13 cellular contexts compared by ENCODE assay signal in the genomic region with DNA sequence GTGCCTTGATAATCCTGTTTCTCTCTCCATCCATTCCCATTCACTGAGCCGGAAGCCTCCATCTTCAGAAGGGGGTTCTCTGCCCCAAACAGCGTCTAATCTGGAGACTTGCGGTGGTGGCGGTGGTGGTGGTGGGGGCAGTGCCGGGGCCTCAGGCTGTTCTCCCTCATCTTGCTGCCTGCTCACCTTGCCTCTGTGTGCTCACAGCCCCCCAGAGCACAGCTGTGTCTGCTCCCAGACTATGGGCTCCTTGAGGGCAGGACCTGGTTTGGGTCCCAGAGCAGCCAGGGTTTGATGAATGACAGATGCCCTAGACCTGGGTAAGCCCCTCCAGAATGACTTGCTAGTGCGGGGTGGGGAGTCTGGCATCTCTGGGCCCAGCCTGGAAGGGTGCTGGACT. TPM values are rescaled to one million over a fixed set of nuclear protein-coding genes. Genes with fewer than 3 reads are reported as not detected.
DNase-seq lines count a peak whose midpoint lies in the region; ATAC-seq and TF ChIP-seq lines count a peak whose summit lies in the region.
"Had no signal": no experiment of that assay in that cellular context is flagged by ENCODE, and none has a peak within 500 bp of the region (broad histone marks: within the 10 kb centered on the region; RNA-seq: fewer than 3 reads in every experiment).

No MANE protein-coding gene starts in this region.

- peak overlapping the region; percentile 92 for H3K27ac Mint-ChIP-seq in T-helper 1 cell treated with Interleukin-12 subunit alpha and Interleukin-12 subunit beta and Interleukin-4 antibody, amounts not matched to agents 30 μg/mL and 1 μg/mL, for 36 hours
- no peak overlapping the region for H3K27ac Mint-ChIP-seq in endodermal cell
- peak overlapping the region; percentile 96 for H3K27ac Mint-ChIP-seq in stimulated activated effector memory CD8-positive, alpha-beta T cell treated with anti-CD3 and anti-CD28 coated beads, Interleukin-12 subunit alpha, Interleukin-12 subunit beta, amount 100 ng/mL, for 72 hours
- H3K27ac Mint-ChIP-seq: neural progenitor cell had no signal

- no peaks in the 10 kb centered on the region for H3K9me3 Mint-ChIP-seq in T-helper 1 cell treated with Interleukin-12 subunit alpha and Interleukin-12 subunit beta and Interleukin-4 antibody, amounts not matched to agents 30 μg/mL and 1 μg/mL, for 36 hours
- H3K9me3 Mint-ChIP-seq in endodermal cell: no peaks in the 10 kb centered on the region
- H3K9me3 Mint-ChIP-seq in stimulated activated effector memory CD8-positive, alpha-beta T cell treated with anti-CD3 and anti-CD28 coated beads, Interleukin-12 subunit alpha, Interleukin-12 subunit beta, amount 100 ng/mL, for 72 hours: no peaks in the 10 kb centered on the region
- H3K9me3 Mint-ChIP-seq: neural progenitor cell had no signal

- no peaks in the 10 kb centered on the region for H3K9me3 ChIP-seq in endodermal cell (ENCODE audit: control insufficient read depth, low read length)
- H3K9me3 ChIP-seq: testis had no signal

- WGBS in endodermal cell (ENCODE audit: insufficient coverage in 1 of 2, insufficient read length in 1 of 2), 2 experiments: 86 to 89% methylated on average over 1 to 6 of the region's 6 CpGs

- peaks cover 72% of the 10 kb centered on the region for H3K4me1 Mint-ChIP-seq in T-helper 1 cell treated with Interleukin-12 subunit alpha and Interleukin-12 subunit beta and Interleukin-4 antibody, amounts not matched to agents 30 μg/mL and 1 μg/mL, for 36 hours (ENCODE audit: low read depth)
- peaks cover 3% of the 10 kb centered on the region for H3K4me1 Mint-ChIP-seq in endodermal cell
- peaks cover 80% of the 10 kb centered on the region for H3K4me1 Mint-ChIP-seq in stimulated activated effector memory CD8-positive, alpha-beta T cell treated with anti-CD3 and anti-CD28 coated beads, Interleukin-12 subunit alpha, Interleukin-12 subunit beta, amount 100 ng/mL, for 72 hours

- no peaks in the 10 kb centered on the region for H3K27me3 ChIP-seq in endodermal cell (ENCODE audit: control insufficient read depth, insufficient read depth, low read length, poor library complexity, severe bottlenecking)
- H3K27me3 ChIP-seq: neural progenitor cell, testis had no signal

- H3K36me3 ChIP-seq in endodermal cell (ENCODE audit: control insufficient read depth, insufficient read depth, low read length): no peaks in the 10 kb centered on the region
- H3K36me3 ChIP-seq: neural progenitor cell had no signal

- peaks cover 21% of the 10 kb centered on the region for H3K36me3 Mint-ChIP-seq in T-helper 1 cell treated with Interleukin-12 subunit alpha and Interleukin-12 subunit beta and Interleukin-4 antibody, amounts not matched to agents 30 μg/mL and 1 μg/mL, for 36 hours (ENCODE audit: low read depth)
- no peaks in the 10 kb centered on the region for H3K36me3 Mint-ChIP-seq in endodermal cell (ENCODE audit: low read depth)
- peaks cover 42% of the 10 kb centered on the region for H3K36me3 Mint-ChIP-seq in stimulated activated effector memory CD8-positive, alpha-beta T cell treated with anti-CD3 and anti-CD28 coated beads, Interleukin-12 subunit alpha, Interleukin-12 subunit beta, amount 100 ng/mL, for 72 hours
- H3K36me3 Mint-ChIP-seq: neural progenitor cell had no signal

- CTCF ChIA-PET in RWPE1 (lab: Yijun Ruan, JAX): no interaction called here

- no peak for DNase-seq in T-helper 1 cell
- DNase-seq in RWPE1 (ENCODE audit: low spot score): no peak
- peak; percentile 34 for DNase-seq in endodermal cell
- no peak for DNase-seq in stimulated activated effector memory CD8-positive, alpha-beta T cell treated with anti-CD3 and anti-CD28 coated beads, Interleukin-12 subunit alpha, Interleukin-12 subunit beta, amount 100 ng/mL, for 72 hours (ENCODE audit: low spot score in 2 of 2)
- no peak for DNase-seq in GM19238 (ENCODE audit: insufficient read length, low spot score)
- no peak for DNase-seq in NCI-H2107 treated with DMSO at 0.1 percent for 48 hours (lab: John Stamatoyannopoulos, UW; ENCODE audit: unreplicated experiment)
- no peak for DNase-seq in GF-D8 (lab: John Stamatoyannopoulos, UW)
- DNase-seq: 8988T, DMS53, NCI-H1105 treated with DMSO at 0.1 percent for 48 hours, testis had no signal

- no peaks in the 10 kb centered on the region for H3K27me3 Mint-ChIP-seq in T-helper 1 cell treated with Interleukin-12 subunit alpha and Interleukin-12 subunit beta and Interleukin-4 antibody, amounts not matched to agents 30 μg/mL and 1 μg/mL, for 36 hours (ENCODE audit: low read depth)
- H3K27me3 Mint-ChIP-seq in endodermal cell (ENCODE audit: insufficient read depth): no peaks in the 10 kb centered on the region

- H3K9ac ChIP-seq in endodermal cell (ENCODE audit: extremely low read depth, low read length, poor library complexity, severe bottlenecking): no peak overlapping the region
- H3K9ac ChIP-seq: neural progenitor cell had no signal

- TF ChIP-seq CTCF in RWPE1 (conservative IDR thresholded peaks at IDR 0.05; ENCODE audit: low read depth) (no peak), endodermal cell (conservative IDR thresholded peaks at IDR 0.05) (no peak)

- peak overlapping the region; percentile 97 for H3K4me3 Mint-ChIP-seq in T-helper 1 cell treated with Interleukin-12 subunit alpha and Interleukin-12 subunit beta and Interleukin-4 antibody, amounts not matched to agents 30 μg/mL and 1 μg/mL, for 36 hours
- H3K4me3 Mint-ChIP-seq in endodermal cell: no peak overlapping the region
- peak overlapping the region; percentile 96 for H3K4me3 Mint-ChIP-seq in stimulated activated effector memory CD8-positive, alpha-beta T cell treated with anti-CD3 and anti-CD28 coated beads, Interleukin-12 subunit alpha, Interleukin-12 subunit beta, amount 100 ng/mL, for 72 hours
- H3K4me3 Mint-ChIP-seq: neural progenitor cell had no signal

- H3K4me3 ChIP-seq in endodermal cell (ENCODE audit: low read length): no peak overlapping the region
- H3K4me3 ChIP-seq: neural progenitor cell, testis had no signal

- H3K27ac ChIP-seq in RWPE1 (peak overlapping the region; percentile 67), endodermal cell (ENCODE audit: low read depth, low read length) (no peak overlapping the region)
- H3K27ac ChIP-seq: neural progenitor cell, testis had no signal

- no peaks in the 10 kb centered on the region for H3K4me1 ChIP-seq in endodermal cell (ENCODE audit: control insufficient read depth, insufficient read depth, low read length)
- H3K4me1 ChIP-seq: neural progenitor cell had no signal

- POLR2A ChIA-PET in RWPE1 (lab: Yijun Ruan, JAX; ENCODE audit: low non-redundant PET): no interaction called here

- ATAC-seq in stimulated activated effector memory CD8-positive, alpha-beta T cell treated with anti-CD3 and anti-CD28 coated beads, Interleukin-12 subunit alpha, Interleukin-12 subunit beta, amount 100 ng/mL, for 72 hours: peak; percentile 38

RNA-seq across cellular contexts. Expression of gene PSTPIP1, which starts 0.4 kb away (rescaled TPM):
- 1 to 10 TPM in 1 of 2 donors, under 1 TPM in 1; 0.29 to 1.5 TPM for total RNA-seq in endodermal cell
- polyA plus RNA-seq in endodermal cell (2013, experiment 1 of 2): 0.82 TPM
- 0.58 TPM for polyA plus RNA-seq in endodermal cell (2013, experiment 2 of 2)
